In genomic region chr1:234725177-234726132, GRCh38 we compare ENCODE assay signal across 8 cellular contexts.
DNase-seq lines count a peak whose midpoint lies in the region; ATAC-seq and TF ChIP-seq lines count a peak whose summit lies in the region.

No MANE protein-coding gene starts in this region.

- no peak overlapping the region for H3K4me3 ChIP-seq in HEK293 (ENCODE audit: low read depth, low read length)
- peak overlapping the region; percentile 70 for H3K4me3 ChIP-seq in SK-N-MC

- H3K9ac ChIP-seq in SK-N-MC (ENCODE audit: insufficient read length) = peak overlapping the region; percentile 80

- H3K36me3 ChIP-seq in HEK293 (ENCODE audit: control insufficient read depth in 2 of 2, insufficient read depth in 1 of 2, low read length in 2 of 2) (no peaks in the 10 kb centered on the region), SK-N-MC (ENCODE audit: insufficient read depth, low read length) (no peaks in the 10 kb centered on the region)

- DNase-seq in SK-N-MC (ENCODE audit: low read depth, low spot score) (no peak), left kidney (ENCODE audit: low read depth, low spot score) (peak; percentile 68)
- DNase-seq in stimulated activated CD4-positive, alpha-beta T cell treated with anti-CD3 and anti-CD28 coated beads, TNF-alpha, amount 100 ng/mL, for 48 hours (ENCODE audit: low read depth in 3 of 3) = peak in 2 of 3 donors; percentile 55 to 57
- no peak for DNase-seq in NK-92 treated with Interleukin-12 subunit alpha and Interleukin-12 subunit beta, amount 100 ng/mL, for 24 hours (lab: John Stamatoyannopoulos, UW)

- CTCF ChIA-PET in HEK293 (lab: Yijun Ruan, JAX) = interaction anchor here (0.6 to 2.2 kb wide), 7 partner anchors 10 to 226 kb away, joined by 3 to 13 read pairs (median 5); no protein-coding TSS in a partner anchor

- H3K27ac ChIP-seq in HEK293 (ENCODE audit: extremely low read depth, low read depth, low read length) = peak overlapping the region; percentile 96
- peak overlapping the region; percentile 100 for H3K27ac ChIP-seq in SK-N-MC
- H3K27ac ChIP-seq in angular gyrus (ENCODE audit: low read depth, low read length) = peak overlapping the region; percentile 96

- peaks cover 46% of the 10 kb centered on the region for H3K4me1 ChIP-seq in HEK293 (ENCODE audit: control insufficient read depth, insufficient read depth, low read length)

- no peak for TF ChIP-seq CTCF in HEK293 (tag by site-specific recombination; IDR thresholded peaks at IDR 0.05)

- POLR2A ChIA-PET in HEK293 (lab: Yijun Ruan, JAX) = interaction anchor here (0.8 to 7.5 kb wide), 5 partner anchors 7 to 118 kb away, joined by 3 to 135 read pairs (median 8); partner anchors contain the start of gene IRF2BP2

- ATAC-seq in GM21723 (IDR thresholded peaks at IDR 0.05; ENCODE audit: unreplicated experiment) (no peak), HG03139 (IDR thresholded peaks at IDR 0.05; ENCODE audit: unreplicated experiment) (no peak)

- H3K9me3 ChIP-seq in HEK293 (ENCODE audit: control insufficient read depth, insufficient read depth, low read depth, low read length) (no peaks in the 10 kb centered on the region), SK-N-MC (ENCODE audit: low read depth, low read length) (no peaks in the 10 kb centered on the region)

TF ChIP-seq in HEK293, 187 proteins besides CTCF, POLR2A, EP300 and RAD21:
- peak; percentile 2; the same call in 1 of the 2 replicates for TF ChIP-seq ZNF433 (tag by site-specific recombination; IDR thresholded peaks at IDR 0.05; ENCODE audit: low read depth)
- TF ChIP-seq, protein P1, sequence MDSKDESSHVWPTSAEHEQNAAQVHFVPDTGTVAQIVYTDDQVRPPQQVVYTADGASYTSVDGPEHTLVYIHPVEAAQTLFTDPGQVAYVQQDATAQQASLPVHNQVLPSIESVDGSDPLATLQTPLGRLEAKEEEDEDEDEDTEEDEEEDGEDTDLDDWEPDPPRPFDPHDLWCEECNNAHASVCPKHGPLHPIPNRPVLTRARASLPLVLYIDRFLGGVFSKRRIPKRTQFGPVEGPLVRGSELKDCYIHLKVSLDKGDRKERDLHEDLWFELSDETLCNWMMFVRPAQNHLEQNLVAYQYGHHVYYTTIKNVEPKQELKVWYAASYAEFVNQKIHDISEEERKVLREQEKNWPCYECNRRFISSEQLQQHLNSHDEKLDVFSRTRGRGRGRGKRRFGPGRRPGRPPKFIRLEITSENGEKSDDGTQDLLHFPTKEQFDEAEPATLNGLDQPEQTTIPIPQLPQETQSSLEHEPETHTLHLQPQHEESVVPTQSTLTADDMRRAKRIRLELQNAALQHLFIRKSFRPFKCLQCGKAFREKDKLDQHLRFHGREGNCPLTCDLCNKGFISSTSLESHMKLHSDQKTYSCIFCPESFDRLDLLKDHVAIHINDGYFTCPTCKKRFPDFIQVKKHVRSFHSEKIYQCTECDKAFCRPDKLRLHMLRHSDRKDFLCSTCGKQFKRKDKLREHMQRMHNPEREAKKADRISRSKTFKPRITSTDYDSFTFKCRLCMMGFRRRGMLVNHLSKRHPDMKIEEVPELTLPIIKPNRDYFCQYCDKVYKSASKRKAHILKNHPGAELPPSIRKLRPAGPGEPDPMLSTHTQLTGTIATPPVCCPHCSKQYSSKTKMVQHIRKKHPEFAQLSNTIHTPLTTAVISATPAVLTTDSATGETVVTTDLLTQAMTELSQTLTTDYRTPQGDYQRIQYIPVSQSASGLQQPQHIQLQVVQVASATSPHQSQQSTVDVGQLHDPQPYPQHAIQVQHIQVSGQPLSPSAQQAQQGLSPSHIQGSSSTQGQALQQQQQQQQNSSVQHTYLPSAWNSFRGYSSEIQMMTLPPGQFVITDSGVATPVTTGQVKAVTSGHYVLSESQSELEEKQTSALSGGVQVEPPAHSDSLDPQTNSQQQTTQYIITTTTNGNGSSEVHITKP (tag by site-specific recombination; IDR thresholded peaks at IDR 0.05) = peak; percentile 90
- TF ChIP-seq ZNF223 (tag by site-specific recombination; IDR thresholded peaks at IDR 0.05) = no peak
- peak; percentile 73 for TF ChIP-seq SCRT2 (tag by site-specific recombination; IDR thresholded peaks at IDR 0.05)
- TF ChIP-seq ZNF623 (tag by site-specific recombination; IDR thresholded peaks at IDR 0.05) = no peak
- peak; percentile 54 for TF ChIP-seq ZNF335 (tag by site-specific recombination; conservative IDR thresholded peaks at IDR 0.05)

Comparison
In these comparisons a context has a peak if more than half of its experiments do, and no peak if none do; other contexts are left out.
1. DNase-seq: peak in left kidney (single experiment) and stimulated activated CD4-positive, alpha-beta T cell treated with anti-CD3 and anti-CD28 coated beads, TNF-alpha, amount 100 ng/mL, for 48 hours (2 of 3); none in SK-N-MC (single experiment) and NK-92 treated with Interleukin-12 subunit alpha and Interleukin-12 subunit beta, amount 100 ng/mL, for 24 hours (single experiment).
2. Peak in every context shown above with its lines, with median percentiles within 50 percentile points of each other: H3K27ac ChIP-seq.